In genomic region chr16:28924762-28925385, GRCh38 we compare ENCODE assay signal across 8 cellular contexts. TPM values are rescaled to one million over a fixed set of nuclear protein-coding genes. Genes with fewer than 3 reads are reported as not detected.
DNase-seq lines count a peak whose midpoint lies in the region; ATAC-seq and TF ChIP-seq lines count a peak whose summit lies in the region.

Gene RABEP2, minus strand, starts transcription at chr16:28925238. Its CDS starts 75 bp downstream, at chr16:28925163.

- peak; percentile 50 for ATAC-seq in HG02610 (IDR thresholded peaks at IDR 0.05; ENCODE audit: unreplicated experiment)
- ATAC-seq in activated naive CD4-positive, alpha-beta T cell treated with anti-CD3 and anti-CD28 coated beads, Interleukin-2, amount 50 U/mL, for 72 hours, result peak; percentile 86 to 87
- ATAC-seq in omental fat pad (ENCODE audit: low FRiP score), result peak; percentile 96

- peak within 1 kb of the TSS; percentile 72 for H3K4me3 ChIP-seq in GM06990 (replicated peaks; ENCODE audit: low read depth, low read length)

- no peak for TF ChIP-seq CTCF in GM06990 (IDR thresholded peaks at IDR 0.05; ENCODE audit: insufficient read depth, low read length, poor library complexity, severe bottlenecking)
- no peak for TF ChIP-seq CTCF in omental fat pad (IDR thresholded peaks at IDR 0.05)

- H3K27ac ChIP-seq in temporal lobe (ENCODE audit: low read depth, low read length), result peak within 1 kb of the TSS; percentile 90

- peaks cover 0 to 6% of the 10 kb centered on the region in 2 donors for H3K36me3 Mint-ChIP-seq in activated naive CD4-positive, alpha-beta T cell treated with anti-CD3 and anti-CD28 coated beads, Interleukin-2, amount 50 U/mL, for 72 hours

- DNase-seq in GM06990 (ENCODE audit: extremely low read depth, insufficient read length) (peak; percentile 94), NCI-H1092 (lab: John Stamatoyannopoulos, UW) (peak; percentile 90), SKM-1 treated with dmso at 0.1 percent for 144 hours (lab: John Stamatoyannopoulos, UW; ENCODE audit: unreplicated experiment) (peak; percentile 88), glomerular visceral epithelial cell (ENCODE audit: extremely low spot score) (peak; percentile 92), omental fat pad (ENCODE audit: low spot score) (peak; percentile 87)
- DNase-seq in activated naive CD4-positive, alpha-beta T cell treated with anti-CD3 and anti-CD28 coated beads, Interleukin-2, amount 50 U/mL, for 72 hours (ENCODE audit: low spot score in 2 of 2), result peak; percentile 95 to 100

- H3K27ac Mint-ChIP-seq in activated naive CD4-positive, alpha-beta T cell treated with anti-CD3 and anti-CD28 coated beads, Interleukin-2, amount 50 U/mL, for 72 hours, result peak within 1 kb of the TSS; percentile 94 to 99

- peaks cover 3% of the 10 kb centered on the region for H3K36me3 ChIP-seq in GM06990 (ENCODE audit: control insufficient read depth, insufficient read depth, low read length)

- H3K27me3 ChIP-seq in GM06990 (replicated peaks; ENCODE audit: control insufficient read depth, insufficient read depth, low read length), result no peaks in the 10 kb centered on the region

- H3K9me3 Mint-ChIP-seq in activated naive CD4-positive, alpha-beta T cell treated with anti-CD3 and anti-CD28 coated beads, Interleukin-2, amount 50 U/mL, for 72 hours, result no peaks in the 10 kb centered on the region

RNA-seq across cellular contexts. Expression of gene RABEP2, which starts in this region (rescaled TPM):
- total RNA-seq in activated naive CD4-positive, alpha-beta T cell treated with anti-CD3 and anti-CD28 coated beads, Interleukin-2, amount 50 U/mL, for 72 hours, result 10 to 100 TPM; 20.7 to 25.1 TPM
- total RNA-seq in omental fat pad (10 to 100 TPM; 10.1 to 21.7 (median 17.0) TPM), temporal lobe (12.0 TPM)

Comparison
In these comparisons a context has a peak if more than half of its experiments do, and no peak if none do; other contexts are left out.
1. Peak in every context shown above with its lines: DNase-seq, ATAC-seq, H3K4me3 ChIP-seq and H3K27ac ChIP-seq.